18 cellular contexts compared by ENCODE assay signal in the genomic region with DNA sequence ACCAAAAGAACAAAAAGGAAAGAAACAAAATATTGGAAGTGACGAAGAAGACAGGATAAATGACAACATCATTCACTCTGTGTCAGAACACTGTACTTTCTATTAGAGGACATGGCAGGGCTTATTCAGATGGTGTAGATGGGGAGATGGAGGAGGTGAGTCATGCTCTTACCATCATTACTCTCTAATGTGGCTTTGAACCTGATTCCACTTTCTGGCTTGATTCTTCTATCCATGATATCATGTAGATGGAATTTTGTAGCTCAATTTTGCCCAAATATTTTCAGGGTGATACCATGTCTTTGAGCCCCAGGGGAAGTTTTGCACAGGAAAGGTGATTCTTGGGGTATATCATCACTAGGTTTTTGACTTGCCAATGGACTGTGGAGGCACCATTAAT.
DNase-seq lines count a peak whose midpoint lies in the region; ATAC-seq, FAIRE-seq and TF ChIP-seq lines count a peak whose summit lies in the region.
"Had no signal": no experiment of that assay in that cellular context is flagged by ENCODE, and none has a peak within 500 bp of the region (broad histone marks: within the 10 kb centered on the region; RNA-seq: fewer than 3 reads in every experiment).

No MANE protein-coding gene starts in this region.

- peaks cover 20% of the 10 kb centered on the region for H3F3A ChIP-seq in SK-N-SH (replicated peaks; ENCODE audit: insufficient read depth)

- H3K36me3 ChIP-seq in SK-N-SH (replicated peaks in 1 of 2; ENCODE audit: control insufficient read depth in 1 of 2, insufficient read depth in 2 of 2, low read length in 1 of 2): no peaks in the 10 kb centered on the region
- no peaks in the 10 kb centered on the region for H3K36me3 ChIP-seq in esophagus squamous epithelium

- no peaks in the 10 kb centered on the region for H3K9me2 ChIP-seq in SK-N-SH

- no peak overlapping the region for H3K9ac ChIP-seq in SK-N-SH

- DNase-seq in A549 (ENCODE audit: low read depth in 1 of 2, low spot score in 1 of 2): no peak
- DNase-seq in GM04503 (ENCODE audit: low read depth): peak; percentile 54
- no peak for DNase-seq in SK-N-SH
- peak; percentile 62 for DNase-seq in fibroblast of peridontal ligament (ENCODE audit: extremely low read depth)
- DNase-seq in GDM1 (lab: John Stamatoyannopoulos, UW): no peak
- DNase-seq in esophagus squamous epithelium (lab: John Stamatoyannopoulos, UW): no peak
- DNase-seq in progenitor cell of endocrine pancreas (ENCODE audit: low spot score, unreplicated experiment): no peak
- DNase-seq: activated CD4-positive, alpha-beta T cell treated with anti-CD3 and anti-CD28 coated beads for 1 hour; activated T-cell treated with anti-CD3 and anti-CD28 coated beads, Interleukin-2, amount 50 U/mL, for 72 hours; Kasumi-1; NCI-H2081; NK-92 treated with Interleukin-12 subunit alpha and Interleukin-12 subunit beta, amount 100 ng/mL, for 24 hours had no signal

- TF ChIP-seq EP300 in A549 (IDR thresholded peaks at IDR 0.05) (no peak), SK-N-SH (IDR thresholded peaks at IDR 0.05; ENCODE audit: borderline replicate concordance in 1 of 2, low read depth in 1 of 2, low read length in 1 of 2) (peak in 1 of 2 experiments; percentile 85; a peak in 2 of 4 replicates)

- no peaks in the 10 kb centered on the region for H3K79me2 ChIP-seq in SK-N-SH (ENCODE audit: insufficient read depth)

- no peak overlapping the region for H3K27ac Mint-ChIP-seq in progenitor cell of endocrine pancreas
- H3K27ac Mint-ChIP-seq: activated T-cell treated with anti-CD3 and anti-CD28 coated beads, Interleukin-2, amount 50 U/mL, for 72 hours; mesothelial cell of epicardium; stimulated activated memory B cell treated with anti-CD40 and anti-IgM and Interleukin-4, amounts not matched to agents 10 μg/mL and 1 μg/mL and 100 μg/mL, for 72 hours had no signal

- H3K27me3 ChIP-seq in SK-N-SH (ENCODE audit: insufficient read depth): no peaks in the 10 kb centered on the region
- peaks cover 0 to 7% (median 0%) of the 10 kb centered on the region in 4 donors for H3K27me3 ChIP-seq in esophagus squamous epithelium

- TF ChIP-seq RAD21 in A549 (conservative IDR thresholded peaks at IDR 0.05 in 1 of 2, IDR thresholded peaks at IDR 0.05 in 1 of 2) (no peak), SK-N-SH (IDR thresholded peaks at IDR 0.05; ENCODE audit: low read length) (no peak)

- no peaks in the 10 kb centered on the region for H4K20me1 ChIP-seq in SK-N-SH (ENCODE audit: insufficient read depth)

- H3K9me3 Mint-ChIP-seq in progenitor cell of endocrine pancreas (ENCODE audit: low read depth): no peaks in the 10 kb centered on the region
- H3K9me3 Mint-ChIP-seq: activated T-cell treated with anti-CD3 and anti-CD28 coated beads, Interleukin-2, amount 50 U/mL, for 72 hours; mesothelial cell of epicardium; stimulated activated memory B cell treated with anti-CD40 and anti-IgM and Interleukin-4, amounts not matched to agents 10 μg/mL and 1 μg/mL and 100 μg/mL, for 72 hours had no signal

- no peak overlapping the region for H3K4me3 Mint-ChIP-seq in progenitor cell of endocrine pancreas (ENCODE audit: low read depth)
- H3K4me3 Mint-ChIP-seq: activated T-cell treated with anti-CD3 and anti-CD28 coated beads, Interleukin-2, amount 50 U/mL, for 72 hours; mesothelial cell of epicardium; stimulated activated memory B cell treated with anti-CD40 and anti-IgM and Interleukin-4, amounts not matched to agents 10 μg/mL and 1 μg/mL and 100 μg/mL, for 72 hours had no signal

- CTCF ChIA-PET in A549 (lab: Yijun Ruan, JAX): interaction anchor here (1.6 to 1.8 kb wide), 2 partner anchors 9 to 14 kb away, joined by 3 to 4 read pairs; no protein-coding TSS in a partner anchor
- CTCF ChIA-PET in SK-N-SH (lab: Yijun Ruan, JAX): interaction anchor here (1.0 to 1.1 kb wide), 2 partner anchors 135 to 154 kb away, joined by 3 read pairs; no protein-coding TSS in a partner anchor

- ATAC-seq in A549 (no peak), GM19463 (IDR thresholded peaks at IDR 0.05; ENCODE audit: unreplicated experiment) (no peak)
- ATAC-seq: activated T-cell treated with anti-CD3 and anti-CD28 coated beads, Interleukin-2, amount 50 U/mL, for 72 hours; stimulated activated memory B cell treated with anti-CD40 and anti-IgM and Interleukin-4, amounts not matched to agents 10 μg/mL and 1 μg/mL and 100 μg/mL, for 72 hours had no signal

- intact Hi-C loops in esophagus squamous epithelium (cut with DNase I): no loop called here

- FAIRE-seq in A549 (lab: Jason Lieb, UNC): no peak
- FAIRE-seq: endometrium, G401.6 had no signal

- H3K4me1 ChIP-seq in A549: no peaks in the 10 kb centered on the region
- H3K4me1 ChIP-seq in SK-N-SH (ENCODE audit: control insufficient read depth in 1 of 2, insufficient read depth in 2 of 2, low read depth in 1 of 2, low read length in 1 of 2): peaks cover 0 to 27% of the 10 kb centered on the region in 2 experiments; a peak in 1 of 4 replicates
- no peaks in the 10 kb centered on the region for H3K4me1 ChIP-seq in esophagus squamous epithelium

- TF ChIP-seq POLR2A in A549 (IDR thresholded peaks at IDR 0.05; ENCODE audit: low read length) (no peak), esophagus squamous epithelium (IDR thresholded peaks at IDR 0.05) (no peak)

- no peaks in the 10 kb centered on the region for H3K4me1 Mint-ChIP-seq in progenitor cell of endocrine pancreas (ENCODE audit: low read depth)
- H3K4me1 Mint-ChIP-seq: stimulated activated memory B cell treated with anti-CD40 and anti-IgM and Interleukin-4, amounts not matched to agents 10 μg/mL and 1 μg/mL and 100 μg/mL, for 72 hours had no signal

- POLR2A ChIA-PET in A549 (lab: Yijun Ruan, JAX): no interaction called here
- POLR2A ChIA-PET in SK-N-SH (lab: Yijun Ruan, JAX): no interaction called here

- H3K36me3 Mint-ChIP-seq in progenitor cell of endocrine pancreas (ENCODE audit: insufficient read depth): no peaks in the 10 kb centered on the region
- H3K36me3 Mint-ChIP-seq: mesothelial cell of epicardium; stimulated activated memory B cell treated with anti-CD40 and anti-IgM and Interleukin-4, amounts not matched to agents 10 μg/mL and 1 μg/mL and 100 μg/mL, for 72 hours had no signal

- H2AFZ ChIP-seq in SK-N-SH (ENCODE audit: low read depth): no peak overlapping the region

- no peak overlapping the region for H3K4me3 ChIP-seq in A549
- H3K4me3 ChIP-seq in SK-N-SH (ENCODE audit: low read depth in 2 of 2, low read length in 1 of 2): no peak overlapping the region
- H3K4me3 ChIP-seq in esophagus squamous epithelium: no peak overlapping the region

- H3K27ac ChIP-seq in A549: no peak overlapping the region
- peak overlapping the region in 1 of 2 experiments; percentile 70; a peak in 2 of 4 replicates for H3K27ac ChIP-seq in SK-N-SH (ENCODE audit: low read depth in 2 of 2, low read length in 1 of 2)
- H3K27ac ChIP-seq in esophagus squamous epithelium: no peak overlapping the region
- H3K27ac ChIP-seq: C4-2B had no signal

- H3K27me3 Mint-ChIP-seq in progenitor cell of endocrine pancreas: no peaks in the 10 kb centered on the region

- H3K4me2 ChIP-seq in A549 (no peak overlapping the region), SK-N-SH (no peak overlapping the region)

- no peaks in the 10 kb centered on the region for H3K9me3 ChIP-seq in A549
- no peaks in the 10 kb centered on the region for H3K9me3 ChIP-seq in SK-N-SH
- no peaks in the 10 kb centered on the region for H3K9me3 ChIP-seq in esophagus squamous epithelium

- 3% methylated on average over 1 of the region's 1 CpG for WGBS in A549 (ENCODE audit: missing lambda C conversion rate)
- 33% methylated on average over 1 of the region's 1 CpG for WGBS in SK-N-SH (ENCODE audit: low lambda C conversion rate)
- 50 to 75% methylated on average over 1 of the region's 1 CpG for WGBS in esophagus squamous epithelium, 2 donors

- TF ChIP-seq CTCF in A549 (IDR thresholded peaks at IDR 0.05) (no peak), SK-N-SH (IDR thresholded peaks at IDR 0.05) (no peak), esophagus squamous epithelium (IDR thresholded peaks at IDR 0.05) (no peak), progenitor cell of endocrine pancreas (IDR thresholded peaks at IDR 0.05; ENCODE audit: unreplicated experiment) (no peak)

TF ChIP-seq in A549, 52 proteins besides CTCF, POLR2A, EP300 and RAD21:
- no peak for TF ChIP-seq FOSL2 (IDR thresholded peaks at IDR 0.05)
- TF ChIP-seq FOSL2 (CRISPR knock-in tag; IDR thresholded peaks at IDR 0.05): 0 out of 2 replicates have a peak, but pooled peaks have one; percentile 7
- TF ChIP-seq SREBF2 (IDR thresholded peaks at IDR 0.05): no peak

TF ChIP-seq in SK-N-SH, 30 proteins besides CTCF, POLR2A, EP300 and RAD21 (continues in another document):
- TF ChIP-seq TCF12 (IDR thresholded peaks at IDR 0.05): peak; percentile 79
- TF ChIP-seq, protein P1, sequence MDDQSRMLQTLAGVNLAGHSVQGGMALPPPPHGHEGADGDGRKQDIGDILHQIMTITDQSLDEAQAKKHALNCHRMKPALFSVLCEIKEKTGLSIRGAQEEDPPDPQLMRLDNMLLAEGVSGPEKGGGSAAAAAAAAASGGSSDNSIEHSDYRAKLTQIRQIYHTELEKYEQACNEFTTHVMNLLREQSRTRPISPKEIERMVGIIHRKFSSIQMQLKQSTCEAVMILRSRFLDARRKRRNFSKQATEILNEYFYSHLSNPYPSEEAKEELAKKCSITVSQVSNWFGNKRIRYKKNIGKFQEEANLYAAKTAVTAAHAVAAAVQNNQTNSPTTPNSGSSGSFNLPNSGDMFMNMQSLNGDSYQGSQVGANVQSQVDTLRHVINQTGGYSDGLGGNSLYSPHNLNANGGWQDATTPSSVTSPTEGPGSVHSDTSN (IDR thresholded peaks at IDR 0.05): peak; percentile 83
- TF ChIP-seq EZH2phosphoT487 (IDR thresholded peaks at IDR 0.05; ENCODE audit: borderline replicate concordance, low read depth): no peak
- no peak for TF ChIP-seq NRF1 (IDR thresholded peaks at IDR 0.05; ENCODE audit: low read depth, low read length)
- TF ChIP-seq RFX5 (IDR thresholded peaks at IDR 0.05; ENCODE audit: low read length): no peak
- TF ChIP-seq GABPA (IDR thresholded peaks at IDR 0.05; ENCODE audit: low read depth): no peak
- no peak for TF ChIP-seq FOXJ3 (CRISPR knock-in tag; IDR thresholded peaks at IDR 0.05)
- TF ChIP-seq ELF1 (IDR thresholded peaks at IDR 0.05): peak; percentile 31; the same call in 1 of the 2 replicates
- no peak for TF ChIP-seq RCOR1 (IDR thresholded peaks at IDR 0.05; ENCODE audit: low read length)
- no peak for TF ChIP-seq MEF2A (IDR thresholded peaks at IDR 0.05; ENCODE audit: borderline replicate concordance, low read depth)
- TF ChIP-seq MXI1 (IDR thresholded peaks at IDR 0.05; ENCODE audit: low read depth, low read length): no peak

Comparison
In these comparisons a context has a peak if more than half of its experiments do, and no peak if none do; other contexts are left out.
1. DNase-seq: peak in GM04503 (single experiment) and fibroblast of peridontal ligament (single experiment); none in A549 (0 of 2), SK-N-SH (single experiment), GDM1 (single experiment), esophagus squamous epithelium (single experiment) and progenitor cell of endocrine pancreas (single experiment).